ENCODE assay signal across 8 cellular contexts in genomic region chr13:24053505-24054251, GRCh38.
DNase-seq lines count a peak whose midpoint lies in the region; ATAC-seq and TF ChIP-seq lines count a peak whose summit lies in the region.

No MANE protein-coding gene starts in this region.

- no peaks in the 10 kb centered on the region for H3K27me3 ChIP-seq in smooth muscle cell (ENCODE audit: low read depth)

- no peak overlapping the region for H3K4me3 ChIP-seq in smooth muscle cell

- 60% methylated on average over 9 of the region's 9 CpGs for WGBS in smooth muscle cell (ENCODE audit: low lambda C conversion rate)

- no peaks in the 10 kb centered on the region for H4K20me1 ChIP-seq in smooth muscle cell (ENCODE audit: low read depth)

- no peaks in the 10 kb centered on the region for H3F3A ChIP-seq in smooth muscle cell (ENCODE audit: low read depth)

- no peak overlapping the region for H3K9ac ChIP-seq in smooth muscle cell (ENCODE audit: low read depth)

- H2AFZ ChIP-seq in smooth muscle cell (ENCODE audit: low read depth), result no peak overlapping the region

- TF ChIP-seq CTCF in smooth muscle cell (IDR thresholded peaks at IDR 0.05; ENCODE audit: borderline replicate concordance, insufficient read depth, poor library complexity, severe bottlenecking), result peak; percentile 66

- no peaks in the 10 kb centered on the region for H3K79me2 ChIP-seq in smooth muscle cell (ENCODE audit: low read depth)

- no peak overlapping the region for H3K27ac ChIP-seq in smooth muscle cell (ENCODE audit: low read depth)

- H3K4me2 ChIP-seq in smooth muscle cell, result no peak overlapping the region

- no peaks in the 10 kb centered on the region for H3K9me3 ChIP-seq in smooth muscle cell (replicated peaks; ENCODE audit: low read depth)

- H3K4me1 ChIP-seq in smooth muscle cell (ENCODE audit: low read depth), result no peaks in the 10 kb centered on the region

- no peaks in the 10 kb centered on the region for H3K36me3 ChIP-seq in smooth muscle cell (ENCODE audit: low read depth)

- ATAC-seq in GM21825 (IDR thresholded peaks at IDR 0.05; ENCODE audit: unreplicated experiment) (peak; percentile 87), SK-N-SH treated with all-trans-retinoic acid at 6 μM for 48 hours (peak; percentile 89), HG03469 (IDR thresholded peaks at IDR 0.05; ENCODE audit: unreplicated experiment) (no peak)

- DNase-seq in ELF-1 (ENCODE audit: low read depth, low spot score), result peak; percentile 76
- DNase-seq in M059J (ENCODE audit: low read depth), result peak; percentile 78
- peak; percentile 54 for DNase-seq in amniotic epithelial cell (ENCODE audit: low read depth)
- peak; percentile 70 to 75 for DNase-seq in hippocampal formation (lab: John Stamatoyannopoulos, UW)
- DNase-seq in smooth muscle cell (lab: John Stamatoyannopoulos, UW; ENCODE audit: unreplicated experiment), result no peak

TF ChIP-seq in SK-N-SH treated with all-trans-retinoic acid at 6 μM for 48 hours, 23 proteins besides CTCF, POLR2A, EP300 and RAD21:
- TF ChIP-seq ZNF70 (CRISPR knock-in tag; IDR thresholded peaks at IDR 0.05) (no peak), OSR1 (CRISPR knock-in tag; IDR thresholded peaks at IDR 0.05) (no peak), TOX (CRISPR knock-in tag; IDR thresholded peaks at IDR 0.05; ENCODE audit: borderline replicate concordance) (no peak), ISL1 (CRISPR knock-in tag; IDR thresholded peaks at IDR 0.05) (no peak), CSRNP3 (CRISPR knock-in tag; IDR thresholded peaks at IDR 0.05) (no peak), TCF4 (CRISPR knock-in tag; IDR thresholded peaks at IDR 0.05; ENCODE audit: borderline replicate concordance) (no peak), ESRRG (CRISPR knock-in tag; IDR thresholded peaks at IDR 0.05) (no peak), ZC3H10 (CRISPR knock-in tag; IDR thresholded peaks at IDR 0.05) (no peak)
